Comparison of ENCODE assay signal across 8 cellular contexts in the genomic region with DNA sequence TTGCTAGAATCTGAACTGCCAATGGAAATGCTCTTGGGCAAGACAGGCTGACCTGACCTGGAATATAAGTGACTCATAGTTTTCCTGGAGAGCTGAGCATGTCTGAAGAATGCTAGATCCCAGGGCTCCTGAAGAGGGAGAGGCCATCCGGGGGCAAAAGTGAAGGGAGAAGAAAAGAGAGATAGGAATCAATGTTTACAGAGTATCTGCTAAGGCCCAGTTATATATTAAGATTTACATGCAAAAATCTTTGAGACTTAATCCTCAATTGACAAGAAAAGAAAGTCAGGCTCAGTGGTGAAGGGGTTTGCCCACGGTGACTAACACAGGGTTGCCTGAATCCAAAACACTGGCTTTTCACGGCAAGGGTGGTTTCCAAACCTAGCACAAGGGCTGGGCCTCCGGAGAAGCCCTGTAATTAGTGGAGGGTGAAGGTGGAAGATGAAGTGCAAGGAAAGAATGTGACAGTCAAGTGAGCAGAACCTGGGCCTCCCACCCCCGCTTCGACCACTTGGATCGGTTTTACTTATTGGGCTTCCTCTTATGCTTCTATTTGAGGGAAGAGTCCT.
DNase-seq lines count a peak whose midpoint lies in the region; ATAC-seq and FAIRE-seq lines count a peak whose summit lies in the region.

No MANE protein-coding gene starts in this region.

- H3K27me3 ChIP-seq in SJSA1 (replicated peaks) = no peaks in the 10 kb centered on the region

- in situ Hi-C loops in ACHN (cut with HindIII; ENCODE audit: low pct_ligation_motif_present, low pct_unique_long_range_greater_than_20kb, low sequenced_read_pairs) = no loop called here

- H3K4me3 ChIP-seq in SJSA1 = no peak overlapping the region

- peaks cover 37% of the 10 kb centered on the region for H3K4me1 ChIP-seq in SJSA1 (replicated peaks)

- peak overlapping the region; percentile 49 for H3K27ac ChIP-seq in SJSA1

- FAIRE-seq in GM19239 (lab: Jason Lieb, UNC) = no peak

- peak; percentile 81 for DNase-seq in ACHN
- DNase-seq in SJSA1 (ENCODE audit: low read depth in 1 of 2, low spot score in 2 of 2) = peak; percentile 68 to 70
- DNase-seq in dermis blood vessel endothelial cell = peak; percentile 61
- DNase-seq in stimulated activated CD4-positive, alpha-beta T cell treated with anti-CD3 and anti-CD28 coated beads, Interleukin-15, amount 100 ng/mL, for 48 hours (ENCODE audit: low read depth in 2 of 2) = peak; percentile 16 to 27
- DNase-seq in GM19240 (ENCODE audit: insufficient read length, low spot score) = no peak
- DNase-seq in GM19239 (ENCODE audit: insufficient read length, low spot score) = no peak

- H3K9me3 ChIP-seq in SJSA1 (replicated peaks) = no peaks in the 10 kb centered on the region

- no peaks in the 10 kb centered on the region for H3K36me3 ChIP-seq in SJSA1

- peak; percentile 60 for ATAC-seq in GM21717 (IDR thresholded peaks at IDR 0.05; ENCODE audit: unreplicated experiment)
- no peak for ATAC-seq in GM19452 (IDR thresholded peaks at IDR 0.05; ENCODE audit: unreplicated experiment)

Comparison
In these comparisons a context has a peak if more than half of its experiments do, and no peak if none do; other contexts are left out.
1. DNase-seq: peak in ACHN (single experiment), SJSA1 (2 of 2), dermis blood vessel endothelial cell (single experiment) and stimulated activated CD4-positive, alpha-beta T cell treated with anti-CD3 and anti-CD28 coated beads, Interleukin-15, amount 100 ng/mL, for 48 hours (2 of 2); none in GM19240 (single experiment) and GM19239 (single experiment).